ENCODE assay signal across 28 cellular contexts in genomic region chrX:25204182-25204581, GRCh38.
"Had no signal": no experiment of that assay in that cellular context is flagged by ENCODE, and none has a peak within 500 bp of the region (broad histone marks: within the 10 kb centered on the region; RNA-seq: fewer than 3 reads in every experiment).

No MANE protein-coding gene starts in this region.

- H3K9ac ChIP-seq: neural progenitor cell, parathyroid adenoma had no signal

- H2AFZ ChIP-seq: hepatocyte, neural progenitor cell, parathyroid adenoma had no signal

- H3K27me3 ChIP-seq: hepatocyte, neural progenitor cell, neutrophil, right atrium auricular region, right lobe of liver, suprapubic skin, tibial artery, upper lobe of right lung had no signal

- H3K4me1 ChIP-seq: left ventricle myocardium inferior, parathyroid adenoma, psoas muscle, right atrium auricular region, right lobe of liver, suprapubic skin, tibial artery, upper lobe of right lung had no signal

- H3K27ac Mint-ChIP-seq: mesothelial cell of epicardium; naive B cell; natural killer cell; nephron progenitor cell; neural progenitor cell; stimulated activated naive B cell treated with anti-CD40 and anti-IgM and Interleukin-4, amounts not matched to agents 10 μg/mL and 1 μg/mL and 100 μg/mL, for 72 hours; stimulated activated naive CD8-positive, alpha-beta T cell treated with anti-CD3 and anti-CD28 coated beads, Interleukin-15, Interleukin-2, amounts not matched to agents 100 ng/mL and 50 ng/mL, for 24 hours had no signal

- H3K4me3 Mint-ChIP-seq: mesothelial cell of epicardium; naive B cell; natural killer cell; nephron progenitor cell; neural progenitor cell; stimulated activated naive B cell treated with anti-CD40 and anti-IgM and Interleukin-4, amounts not matched to agents 10 μg/mL and 1 μg/mL and 100 μg/mL, for 72 hours; stimulated activated naive CD8-positive, alpha-beta T cell treated with anti-CD3 and anti-CD28 coated beads, Interleukin-15, Interleukin-2, amounts not matched to agents 100 ng/mL and 50 ng/mL, for 24 hours had no signal

- H3K9me3 ChIP-seq: left ventricle myocardium inferior, neutrophil, psoas muscle, right atrium auricular region, right lobe of liver, suprapubic skin, thoracic aorta, upper lobe of right lung had no signal

- DNase-seq: islet precursor cell; left ventricle myocardium inferior; mesendoderm; naive B cell; natural killer cell; nephron progenitor cell; occipital lobe; psoas muscle; right lobe of liver; stimulated activated CD4-positive, alpha-beta T cell treated with anti-CD3 and anti-CD28 coated beads, Interleukin-12 subunit alpha, Interleukin-12 subunit beta, amount 100 ng/mL, for 4 hours; stimulated activated CD4-positive, alpha-beta T cell treated with anti-CD3 and anti-CD28 coated beads, Interleukin-15, amount 100 ng/mL, for 24 hours; stimulated activated CD4-positive, alpha-beta T cell treated with anti-CD3 and anti-CD28 coated beads, Interleukin-2, amount 100 ng/mL, for 24 hours; stimulated activated CD4-positive, alpha-beta T cell treated with anti-CD3 and anti-CD28 coated beads, Interleukin-4, amount 100 ng/mL, for 1 hour; stimulated activated naive B cell treated with anti-CD40 and anti-IgM and Interleukin-4, amounts not matched to agents 10 μg/mL and 1 μg/mL and 100 μg/mL, for 72 hours; tibial artery; trophoblast cell; upper lobe of right lung had no signal

- H3K9me3 Mint-ChIP-seq: nephron progenitor cell; neural progenitor cell; stimulated activated naive B cell treated with anti-CD40 and anti-IgM and Interleukin-4, amounts not matched to agents 10 μg/mL and 1 μg/mL and 100 μg/mL, for 72 hours; stimulated activated naive CD8-positive, alpha-beta T cell treated with anti-CD3 and anti-CD28 coated beads, Interleukin-15, Interleukin-2, amounts not matched to agents 100 ng/mL and 50 ng/mL, for 24 hours had no signal

- ATAC-seq: natural killer cell; psoas muscle; right lobe of liver; stimulated activated naive B cell treated with anti-CD40 and anti-IgM and Interleukin-4, amounts not matched to agents 10 μg/mL and 1 μg/mL and 100 μg/mL, for 72 hours; upper lobe of right lung had no signal

- H3K36me3 Mint-ChIP-seq: mesothelial cell of epicardium; naive B cell; natural killer cell; neural progenitor cell; stimulated activated naive B cell treated with anti-CD40 and anti-IgM and Interleukin-4, amounts not matched to agents 10 μg/mL and 1 μg/mL and 100 μg/mL, for 72 hours had no signal

- H3K79me2 ChIP-seq: hepatocyte, parathyroid adenoma had no signal

- H3K4me1 Mint-ChIP-seq: mesothelial cell of epicardium; naive B cell; natural killer cell; nephron progenitor cell; neural progenitor cell; stimulated activated naive B cell treated with anti-CD40 and anti-IgM and Interleukin-4, amounts not matched to agents 10 μg/mL and 1 μg/mL and 100 μg/mL, for 72 hours had no signal

- H3K4me2 ChIP-seq: hepatocyte, neural progenitor cell had no signal

- H3K4me3 ChIP-seq: hepatocyte, left ventricle myocardium inferior, lung, neural progenitor cell, psoas muscle, right atrium auricular region, right lobe of liver, suprapubic skin, thoracic aorta, tibial artery, upper lobe of right lung had no signal

- FAIRE-seq: urothelium cell line had no signal

- H3K27me3 Mint-ChIP-seq: naive B cell; stimulated activated naive B cell treated with anti-CD40 and anti-IgM and Interleukin-4, amounts not matched to agents 10 μg/mL and 1 μg/mL and 100 μg/mL, for 72 hours; stimulated activated naive CD8-positive, alpha-beta T cell treated with anti-CD3 and anti-CD28 coated beads, Interleukin-15, Interleukin-2, amounts not matched to agents 100 ng/mL and 50 ng/mL, for 24 hours had no signal

- H3K27ac ChIP-seq: hepatocyte, left ventricle myocardium inferior, neural progenitor cell, neutrophil, parathyroid adenoma, psoas muscle, right atrium auricular region, right lobe of liver, suprapubic skin, thoracic aorta, tibial artery, upper lobe of right lung had no signal

- H3K36me3 ChIP-seq: left ventricle myocardium inferior, neural progenitor cell, neutrophil, right atrium auricular region, right lobe of liver, suprapubic skin, thoracic aorta, tibial artery, upper lobe of right lung had no signal
